ENCODE assay signal across 26 cellular contexts in the genomic region with DNA sequence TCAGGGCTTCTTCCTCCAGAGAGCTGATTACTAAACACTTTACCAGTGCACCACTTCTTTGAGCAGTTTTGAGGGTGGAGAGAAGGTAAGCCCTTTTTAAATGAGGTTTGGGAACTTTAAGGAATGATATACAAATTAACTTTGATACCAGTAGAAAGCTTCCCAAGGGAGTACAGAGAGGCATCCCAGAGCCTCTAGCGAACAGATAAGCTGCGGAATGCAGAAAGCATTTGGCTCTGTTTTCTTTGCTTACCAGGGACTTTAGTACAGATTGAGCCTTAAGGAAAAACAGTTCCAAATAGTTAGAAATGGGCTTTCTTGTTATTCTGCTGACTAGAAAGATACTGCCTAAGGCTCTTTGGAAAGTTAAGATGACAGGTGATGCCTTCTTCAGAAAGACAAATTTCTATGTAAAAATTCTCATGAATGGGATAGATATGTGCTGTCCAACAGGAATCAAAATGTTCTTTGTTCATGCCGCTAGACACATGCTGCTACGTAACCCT.
"Had no signal": no experiment of that assay in that cellular context is flagged by ENCODE, and none has a peak within 500 bp of the region (broad histone marks: within the 10 kb centered on the region; RNA-seq: fewer than 3 reads in every experiment).

No MANE protein-coding gene starts in this region.

- H3K27me3 Mint-ChIP-seq: activated CD4-positive, alpha-beta T cell treated with anti-CD3 and anti-CD28 coated beads, Interleukin-2, amount 10 ng/mL, durations not matched to agents 7 days and 5 days; activated CD8-positive, alpha-beta memory T cell treated with anti-CD3 and anti-CD28 coated beads, Interleukin-2, amount 10 ng/mL, durations not matched to agents 7 days and 5 days; activated CD8-positive, alpha-beta T cell treated with anti-CD3 and anti-CD28 coated beads for 36 hours; dendritic cell treated with granulocyte-macrophage colony-stimulating factor and Interleukin-4, amounts not matched to agents 40 ng/mL and 50 ng/mL, for 4 days; natural killer cell treated with Interleukin-12 subunit alpha and Interleukin-12 subunit beta and Interleukin-15 and Interleukin-18, amount 100 ng/mL, for 72 hours; progenitor cell of endocrine pancreas; T-cell had no signal

- H3K27ac ChIP-seq: adrenal gland, breast epithelium, lower lobe of right lung, thoracic aorta, upper lobe of left lung, WERI-Rb-1 had no signal

- ATAC-seq: activated CD8-positive, alpha-beta memory T cell treated with anti-CD3 and anti-CD28 coated beads, Interleukin-2, amount 10 ng/mL, durations not matched to agents 7 days and 5 days; activated CD8-positive, alpha-beta T cell treated with anti-CD3 and anti-CD28 coated beads for 36 hours; left colon; lower lobe of right lung; natural killer cell treated with Interleukin-12 subunit alpha and Interleukin-12 subunit beta and Interleukin-15 and Interleukin-18, amount 100 ng/mL, for 72 hours; T-cell had no signal

- H3K4me3 Mint-ChIP-seq: activated CD4-positive, alpha-beta T cell treated with anti-CD3 and anti-CD28 coated beads, Interleukin-2, amount 10 ng/mL, durations not matched to agents 7 days and 5 days; activated CD8-positive, alpha-beta memory T cell treated with anti-CD3 and anti-CD28 coated beads, Interleukin-2, amount 10 ng/mL, durations not matched to agents 7 days and 5 days; activated CD8-positive, alpha-beta T cell treated with anti-CD3 and anti-CD28 coated beads for 36 hours; dendritic cell treated with granulocyte-macrophage colony-stimulating factor and Interleukin-4, amounts not matched to agents 40 ng/mL and 50 ng/mL, for 4 days; natural killer cell treated with Interleukin-12 subunit alpha and Interleukin-12 subunit beta and Interleukin-15 and Interleukin-18, amount 100 ng/mL, for 72 hours; T-cell had no signal

- H3K9me3 Mint-ChIP-seq: dendritic cell treated with granulocyte-macrophage colony-stimulating factor and Interleukin-4, amounts not matched to agents 40 ng/mL and 50 ng/mL, for 4 days; natural killer cell treated with Interleukin-12 subunit alpha and Interleukin-12 subunit beta and Interleukin-15 and Interleukin-18, amount 100 ng/mL, for 72 hours; T-cell had no signal

- H3K9me3 ChIP-seq: adrenal gland, breast epithelium, lower lobe of right lung, thoracic aorta had no signal

- H3K36me3 Mint-ChIP-seq: T-cell had no signal

- H3K4me3 ChIP-seq: adrenal gland, breast epithelium, lower lobe of right lung, thoracic aorta, upper lobe of left lung had no signal

- H3K27ac Mint-ChIP-seq: activated CD4-positive, alpha-beta T cell treated with anti-CD3 and anti-CD28 coated beads, Interleukin-2, amount 10 ng/mL, durations not matched to agents 7 days and 5 days; activated CD8-positive, alpha-beta memory T cell treated with anti-CD3 and anti-CD28 coated beads, Interleukin-2, amount 10 ng/mL, durations not matched to agents 7 days and 5 days; activated CD8-positive, alpha-beta T cell treated with anti-CD3 and anti-CD28 coated beads for 36 hours; dendritic cell treated with granulocyte-macrophage colony-stimulating factor and Interleukin-4, amounts not matched to agents 40 ng/mL and 50 ng/mL, for 4 days; natural killer cell treated with Interleukin-12 subunit alpha and Interleukin-12 subunit beta and Interleukin-15 and Interleukin-18, amount 100 ng/mL, for 72 hours; progenitor cell of endocrine pancreas had no signal

- H3K27me3 ChIP-seq: adrenal gland, breast epithelium, upper lobe of left lung had no signal

- H3K4me1 ChIP-seq: adrenal gland, breast epithelium had no signal

- H3K36me3 ChIP-seq: adrenal gland, breast epithelium, lower lobe of right lung, thoracic aorta, upper lobe of left lung, WERI-Rb-1 had no signal

- DNase-seq: activated CD4-positive, alpha-beta T cell treated with anti-CD3 and anti-CD28 coated beads, Interleukin-2, amount 10 ng/mL, durations not matched to agents 7 days and 5 days; activated CD4-positive, CD25-positive, alpha-beta regulatory T cell treated with anti-CD3 and anti-CD28 coated beads, Interleukin-2, amount 50 U/mL, for 72 hours; activated CD8-positive, alpha-beta memory T cell treated with anti-CD3 and anti-CD28 coated beads, Interleukin-2, amount 10 ng/mL, durations not matched to agents 7 days and 5 days; activated CD8-positive, alpha-beta T cell treated with anti-CD3 and anti-CD28 coated beads for 36 hours; activated effector memory CD4-positive, alpha-beta T cell treated with anti-CD3 and anti-CD28 coated beads, Interleukin-2, amount 50 U/mL, for 16 hours; activated naive CD4-positive, alpha-beta T cell treated with anti-CD3 and anti-CD28 coated beads, Interleukin-2, amount 50 U/mL, for 16 hours; activated T-cell treated with anti-CD3 and anti-CD28 coated beads for 4 hours; adrenal gland; cerebellar nuclear complex; effector CD4-positive, alpha-beta T cell; foreskin melanocyte; glutamatergic neuron; islet precursor cell; left colon; lower lobe of right lung; retina; stimulated activated CD4-positive, alpha-beta T cell treated with anti-CD3 and anti-CD28 coated beads, Interleukin-4, amount 100 ng/mL, for 24 hours; stimulated activated naive CD4-positive, alpha-beta T cell treated with Interleukin-2 at 50 U/mL for 16 hours; T-cell; upper lobe of left lung; WERI-Rb-1 had no signal
